In the genomic region with DNA sequence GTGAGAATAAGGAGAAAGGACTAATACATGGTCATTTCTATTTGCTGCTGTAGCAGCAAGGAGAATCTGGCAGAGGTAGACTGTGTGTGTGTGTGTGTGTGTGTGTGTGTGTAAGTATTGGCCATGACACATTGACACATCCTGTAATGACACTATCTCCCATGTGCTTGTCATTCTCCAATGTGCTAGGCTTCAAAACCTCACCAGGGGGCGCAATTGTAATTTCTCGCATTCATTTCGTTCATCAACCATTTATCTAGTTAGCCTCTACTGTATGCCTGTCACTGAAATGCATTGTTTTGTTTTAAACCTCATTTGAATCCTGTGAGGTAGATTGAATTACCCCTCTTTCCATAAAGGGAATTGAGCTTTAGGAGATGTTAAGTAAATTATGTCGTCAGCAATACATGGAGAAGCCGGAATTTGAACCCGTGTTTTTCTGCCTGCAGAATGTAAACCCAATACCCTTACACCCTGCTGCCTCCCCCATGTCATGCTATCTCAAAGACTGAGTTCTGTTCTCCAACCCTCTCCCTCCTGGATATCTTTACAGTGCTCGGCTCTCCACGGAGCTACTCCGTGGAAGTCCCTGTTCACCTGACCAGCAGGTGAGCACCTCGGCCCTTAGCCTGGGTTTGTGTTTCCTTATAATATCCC, we compare ENCODE assay signal across 1 cellular context.
TF ChIP-seq lines count a peak whose summit lies in the region.

No MANE protein-coding gene starts in this region.

TF ChIP-seq in SK-N-SH, 30 proteins besides CTCF, POLR2A, EP300 and RAD21 (continued from another document):
- TF ChIP-seq RXRA (IDR thresholded peaks at IDR 0.05; ENCODE audit: borderline replicate concordance, low read depth) (no peak), JUND (IDR thresholded peaks at IDR 0.05) (no peak), IRF3 (IDR thresholded peaks at IDR 0.05; ENCODE audit: low read depth, low read length) (no peak), SMC3 (IDR thresholded peaks at IDR 0.05; ENCODE audit: low read depth, low read length) (peak; percentile 79), PBX3 (IDR thresholded peaks at IDR 0.05) (no peak), GABPA (IDR thresholded peaks at IDR 0.05; ENCODE audit: low read depth) (no peak), MXI1 (IDR thresholded peaks at IDR 0.05; ENCODE audit: low read depth, low read length) (peak; percentile 65; the same call in 1 of the 2 replicates), NRF1 (IDR thresholded peaks at IDR 0.05; ENCODE audit: low read depth, low read length) (no peak), TEAD4 (IDR thresholded peaks at IDR 0.05; ENCODE audit: borderline replicate concordance, insufficient read depth) (no peak), POLR2AphosphoS5 (IDR thresholded peaks at IDR 0.05; ENCODE audit: low read depth, low read length) (no peak), TCF12 (IDR thresholded peaks at IDR 0.05) (no peak), RFX5 (IDR thresholded peaks at IDR 0.05; ENCODE audit: low read length) (no peak), FOSL2 (IDR thresholded peaks at IDR 0.05; ENCODE audit: borderline replicate concordance, low read depth) (no peak), FOXJ3 (CRISPR knock-in tag; IDR thresholded peaks at IDR 0.05) (no peak), FOXM1 (IDR thresholded peaks at IDR 0.05; ENCODE audit: low read depth) (no peak)
- TF ChIP-seq, protein P1, sequence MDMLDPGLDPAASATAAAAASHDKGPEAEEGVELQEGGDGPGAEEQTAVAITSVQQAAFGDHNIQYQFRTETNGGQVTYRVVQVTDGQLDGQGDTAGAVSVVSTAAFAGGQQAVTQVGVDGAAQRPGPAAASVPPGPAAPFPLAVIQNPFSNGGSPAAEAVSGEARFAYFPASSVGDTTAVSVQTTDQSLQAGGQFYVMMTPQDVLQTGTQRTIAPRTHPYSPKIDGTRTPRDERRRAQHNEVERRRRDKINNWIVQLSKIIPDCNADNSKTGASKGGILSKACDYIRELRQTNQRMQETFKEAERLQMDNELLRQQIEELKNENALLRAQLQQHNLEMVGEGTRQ (IDR thresholded peaks at IDR 0.05; ENCODE audit: borderline replicate concordance, low read depth, low read length): no peak
- TF ChIP-seq, protein P2, sequence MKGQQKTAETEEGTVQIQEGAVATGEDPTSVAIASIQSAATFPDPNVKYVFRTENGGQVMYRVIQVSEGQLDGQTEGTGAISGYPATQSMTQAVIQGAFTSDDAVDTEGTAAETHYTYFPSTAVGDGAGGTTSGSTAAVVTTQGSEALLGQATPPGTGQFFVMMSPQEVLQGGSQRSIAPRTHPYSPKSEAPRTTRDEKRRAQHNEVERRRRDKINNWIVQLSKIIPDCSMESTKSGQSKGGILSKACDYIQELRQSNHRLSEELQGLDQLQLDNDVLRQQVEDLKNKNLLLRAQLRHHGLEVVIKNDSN (IDR thresholded peaks at IDR 0.05; ENCODE audit: borderline replicate concordance, low read depth): no peak
- TF ChIP-seq, protein P3, sequence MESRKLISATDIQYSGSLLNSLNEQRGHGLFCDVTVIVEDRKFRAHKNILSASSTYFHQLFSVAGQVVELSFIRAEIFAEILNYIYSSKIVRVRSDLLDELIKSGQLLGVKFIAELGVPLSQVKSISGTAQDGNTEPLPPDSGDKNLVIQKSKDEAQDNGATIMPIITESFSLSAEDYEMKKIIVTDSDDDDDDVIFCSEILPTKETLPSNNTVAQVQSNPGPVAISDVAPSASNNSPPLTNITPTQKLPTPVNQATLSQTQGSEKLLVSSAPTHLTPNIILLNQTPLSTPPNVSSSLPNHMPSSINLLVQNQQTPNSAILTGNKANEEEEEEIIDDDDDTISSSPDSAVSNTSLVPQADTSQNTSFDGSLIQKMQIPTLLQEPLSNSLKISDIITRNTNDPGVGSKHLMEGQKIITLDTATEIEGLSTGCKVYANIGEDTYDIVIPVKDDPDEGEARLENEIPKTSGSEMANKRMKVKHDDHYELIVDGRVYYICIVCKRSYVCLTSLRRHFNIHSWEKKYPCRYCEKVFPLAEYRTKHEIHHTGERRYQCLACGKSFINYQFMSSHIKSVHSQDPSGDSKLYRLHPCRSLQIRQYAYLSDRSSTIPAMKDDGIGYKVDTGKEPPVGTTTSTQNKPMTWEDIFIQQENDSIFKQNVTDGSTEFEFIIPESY (IDR thresholded peaks at IDR 0.05; ENCODE audit: borderline replicate concordance, low read depth): no peak
